Comparison of ENCODE assay signal across 19 cellular contexts in genomic region chr2:188134241-188134640, GRCh38.
"Had no signal": no experiment of that assay in that cellular context is flagged by ENCODE, and none has a peak within 500 bp of the region (broad histone marks: within the 10 kb centered on the region; RNA-seq: fewer than 3 reads in every experiment).

No MANE protein-coding gene starts in this region.

- DNase-seq: KBM-7, MV-4-11, NCI-H1048, NCI-H1105, NCI-H1417, NCI-H1436 treated with DMSO at 0.1 percent for 48 hours, NCI-H1694, NCI-H187 treated with DMSO at 0.1 percent for 48 hours, NCI-H2029 treated with DMSO at 0.1 percent for 48 hours, NCI-H2171 treated with DMSO at 0.1 percent for 48 hours, NCI-H2227 treated with DMSO at 0.1 percent for 48 hours, NCI-H524, NCI-H526 treated with DMSO at 0.1 percent for 48 hours, NCI-H748 treated with DMSO at 0.1 percent for 48 hours, Right ventricle myocardium superior, RPMI8226, SIG-M5 had no signal

- H3K4me3 ChIP-seq: SJSA1, SK-N-MC had no signal

- H3K36me3 ChIP-seq: SJSA1 had no signal

- H3K27ac ChIP-seq: SJSA1, SK-N-MC had no signal

- H3K27me3 ChIP-seq: SJSA1 had no signal

- H3K9me3 ChIP-seq: SJSA1 had no signal
